8 cellular contexts compared by ENCODE assay signal in the genomic region with DNA sequence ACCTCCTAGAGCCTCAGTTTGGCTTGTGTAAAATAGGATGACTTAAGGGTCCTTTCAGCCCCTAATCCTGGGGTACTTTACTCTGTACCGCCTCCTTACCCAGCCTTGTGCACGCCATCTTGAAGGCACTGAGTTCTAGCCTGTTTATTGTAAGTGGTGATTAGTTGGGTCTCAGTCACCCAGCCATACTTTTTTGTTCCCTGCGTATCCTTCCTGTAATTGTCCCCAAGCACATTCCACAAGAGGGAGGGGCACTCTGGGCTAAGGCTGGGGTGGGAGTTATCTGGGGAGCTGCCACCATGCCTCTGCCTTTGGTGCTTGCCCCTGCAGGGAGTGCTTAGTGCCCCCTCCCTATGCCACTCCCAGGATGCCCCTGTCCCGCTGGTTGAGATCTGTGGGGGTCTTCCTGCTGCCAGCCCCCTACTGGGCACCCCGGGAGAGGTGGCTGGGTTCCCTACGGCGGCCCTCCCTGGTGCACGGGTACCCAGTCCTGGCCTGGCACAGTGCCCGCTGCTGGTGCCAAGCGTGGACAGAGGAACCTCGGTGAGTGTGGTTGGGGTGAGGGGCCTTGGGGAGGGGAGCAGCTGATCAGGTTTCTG. TPM values are rescaled to one million over a fixed set of nuclear protein-coding genes. Genes with fewer than 3 reads are reported as not detected.
DNase-seq lines count a peak whose midpoint lies in the region; ATAC-seq, FAIRE-seq and TF ChIP-seq lines count a peak whose summit lies in the region.

No MANE protein-coding gene starts in this region.

- H3K27me3 ChIP-seq in CD4-positive, CD25-positive, alpha-beta regulatory T cell (ENCODE audit: control insufficient read depth, insufficient read depth, low read length) = no peaks in the 10 kb centered on the region
- no peaks in the 10 kb centered on the region for H3K27me3 ChIP-seq in IMR-90 (ENCODE audit: control insufficient read depth, insufficient read depth, low read length)
- H3K27me3 ChIP-seq in GM12878 (replicated peaks in 1 of 2; ENCODE audit: control insufficient read depth in 2 of 2, insufficient read depth in 2 of 2, low read length in 1 of 2) = no peaks in the 10 kb centered on the region
- no peaks in the 10 kb centered on the region for H3K27me3 ChIP-seq in suprapubic skin

- peak overlapping the region; percentile 99 for H2AK9ac ChIP-seq in IMR-90 (replicated peaks; ENCODE audit: low read depth, low read length, poor library complexity)

- H3K4me1 Mint-ChIP-seq in CD4-positive, CD25-positive, alpha-beta regulatory T cell = peaks cover 0 to 47% (median 14%) of the 10 kb centered on the region in 4 donors

- peak overlapping the region; percentile 5; the same call in 1 of the 2 replicates for H4K5ac ChIP-seq in IMR-90 (ENCODE audit: low read depth, low read length)

- CTCF ChIA-PET in IMR-90 (lab: Yijun Ruan, JAX) (no interaction called here), GM12878 (lab: Yijun Ruan, JAX) (interaction anchor here (1.8 to 4.5 kb wide), 2 partner anchors 13 to 58 kb away, joined by 11 to 30 read pairs; no protein-coding TSS in a partner anchor)

- peak overlapping the region; percentile 95 for H2AFZ ChIP-seq in IMR-90 (replicated peaks; ENCODE audit: low read length, poor library complexity)
- peak overlapping the region; percentile 57 for H2AFZ ChIP-seq in GM12878 (ENCODE audit: control insufficient read depth, low read depth, low read length)

- WGBS in IMR-90 (ENCODE audit: extremely low coverage in 2 of 2, insufficient read length in 1 of 2), 2 experiments = no CpG with 5 or more reads among the region's 11 CpGs
- 2% methylated on average over 11 of the region's 11 CpGs for WGBS in GM12878 (ENCODE audit: insufficient coverage, insufficient replicate concordance, low lambda C conversion rate, missing lambda C conversion rate)
- 11% methylated on average over 11 of the region's 11 CpGs for WGBS in suprapubic skin

- peaks cover 15 to 41% of the 10 kb centered on the region in 2 experiments for H3K79me1 ChIP-seq in IMR-90 (ENCODE audit: low read depth in 1 of 2, low read length in 2 of 2)

- FAIRE-seq in GM12878 (lab: Jason Lieb, UNC) = no peak

- H2BK20ac ChIP-seq in IMR-90 (ENCODE audit: low read depth, low read length) = no peak overlapping the region

- H2AK5ac ChIP-seq in IMR-90 (ENCODE audit: low read depth, low read length) = peak overlapping the region; percentile 83

- BruUV-seq in IMR-90 (replicated peaks; lab: Mats Ljungman, UMichigan) (no TSS peak), GM12878 (replicated peaks; lab: Mats Ljungman, UMichigan) (no TSS peak)

- no peaks in the 10 kb centered on the region for H4K20me1 ChIP-seq in IMR-90 (ENCODE audit: insufficient read depth, low read length)
- no peaks in the 10 kb centered on the region for H4K20me1 ChIP-seq in GM12878 (ENCODE audit: control insufficient read depth, insufficient read depth)

- no peak for TF ChIP-seq CTCF in IMR-90 (conservative IDR thresholded peaks at IDR 0.05; ENCODE audit: low read depth, low read length)
- peak in 1 of 3 experiments; percentile 7; a peak in 1 of 6 replicates for TF ChIP-seq CTCF in GM12878 (IDR thresholded peaks at IDR 0.05 in 2 of 3, conservative IDR thresholded peaks at IDR 0.05 in 1 of 3; ENCODE audit: control insufficient read depth in 2 of 3, extremely low read depth in 1 of 3, insufficient read depth in 1 of 3, low read depth in 3 of 3, low read length in 3 of 3)
- no peak for TF ChIP-seq CTCF in suprapubic skin (IDR thresholded peaks at IDR 0.05)

- in situ Hi-C loops in IMR-90 (cut with MboI; ENCODE audit: low sequenced_read_pairs) = no loop called here
- in situ Hi-C loops in GM12878 (cut with MboI) = no loop called here

- peaks cover 7% of the 10 kb centered on the region; the same call in 1 of the 2 replicates for H3K9me1 ChIP-seq in IMR-90 (ENCODE audit: insufficient read depth, low read length)

- TF ChIP-seq RAD21 in IMR-90 (IDR thresholded peaks at IDR 0.05; ENCODE audit: low read length) (no peak), GM12878 (IDR thresholded peaks at IDR 0.05; ENCODE audit: insufficient read depth, low read depth, low read length) (no peak)

- H3K14ac ChIP-seq in IMR-90 (replicated peaks; ENCODE audit: low read depth, low read length) = peak overlapping the region; percentile 86

- H3K4me2 ChIP-seq in IMR-90 (ENCODE audit: low read depth, low read length) = peak overlapping the region; percentile 96
- H3K4me2 ChIP-seq in GM12878 (ENCODE audit: control insufficient read depth, insufficient read depth) = peak overlapping the region; percentile 94

- RAD21 ChIA-PET in GM12878 (lab: Charles Lee; ENCODE audit: unreplicated experiment) = interaction anchor here (2.5 kb wide), 1 partner anchor 36 kb away, joined by 12 read pairs; the partner anchor contains the start of gene CLK2

- peaks cover 13% of the 10 kb centered on the region for H3K36me3 ChIP-seq in CD4-positive, CD25-positive, alpha-beta regulatory T cell (ENCODE audit: control insufficient read depth, insufficient read depth, low read length)
- H3K36me3 ChIP-seq in IMR-90 (ENCODE audit: control insufficient read depth, insufficient read depth, low read length) = peaks cover 11% of the 10 kb centered on the region
- peaks cover 0 to 27% of the 10 kb centered on the region in 2 experiments for H3K36me3 ChIP-seq in GM12878 (ENCODE audit: control insufficient read depth in 2 of 2, insufficient read depth in 2 of 2, low read length in 1 of 2)
- H3K36me3 ChIP-seq in suprapubic skin = no peaks in the 10 kb centered on the region

- H3K4me3 ChIP-seq in CD4-positive, CD25-positive, alpha-beta regulatory T cell (ENCODE audit: low read depth, low read length) = peak overlapping the region; percentile 90
- H3K4me3 ChIP-seq in IMR-90 (ENCODE audit: insufficient read depth, low read depth, low read length) (peak overlapping the region; percentile 62), GM12878 (peak overlapping the region; percentile 96), suprapubic skin (peak overlapping the region; percentile 87)

- peak overlapping the region; percentile 78 for H4K91ac ChIP-seq in IMR-90 (ENCODE audit: insufficient read depth, low read depth, low read length)

- SMC1A ChIA-PET in GM12878 (lab: Charles Lee; ENCODE audit: uncharacterized antibody, unreplicated experiment) = no interaction called here

- peaks cover 21% of the 10 kb centered on the region for H3K4me1 ChIP-seq in CD4-positive, CD25-positive, alpha-beta regulatory T cell (ENCODE audit: control insufficient read depth, insufficient read depth, low read length, poor library complexity, severe bottlenecking)
- H3K4me1 ChIP-seq in IMR-90 (ENCODE audit: control insufficient read depth, insufficient read depth, low read length) (peaks cover 4% of the 10 kb centered on the region), GM12878 (ENCODE audit: control insufficient read depth, insufficient read depth, low read length) (peaks cover 14% of the 10 kb centered on the region), suprapubic skin (peaks cover 19% of the 10 kb centered on the region)

- POLR2A ChIA-PET in IMR-90 (lab: Charles Lee; ENCODE audit: unreplicated experiment) = no interaction called here
- POLR2A ChIA-PET in GM12878 (lab: Charles Lee) = interaction anchor here (0.6 to 1.0 kb wide), 2 partner anchors 18 to 59 kb away, joined by 3 read pairs; no protein-coding TSS in a partner anchor

- TF ChIP-seq EP300 in GM12878 (IDR thresholded peaks at IDR 0.05; ENCODE audit: borderline replicate concordance in 1 of 2, control insufficient read depth in 1 of 2, low read depth in 2 of 2, low read length in 2 of 2) (no peak), suprapubic skin (IDR thresholded peaks at IDR 0.05) (no peak)

- peak overlapping the region; percentile 79 for H3K4ac ChIP-seq in IMR-90 (ENCODE audit: low read depth, low read length)

- H4K8ac ChIP-seq in IMR-90 (ENCODE audit: low read depth in 2 of 2, low read length in 2 of 2) = peak overlapping the region; percentile 70 to 89

- H2BK120ac ChIP-seq in IMR-90 (ENCODE audit: low read depth, low read length) = peak overlapping the region; percentile 8; the same call in 1 of the 2 replicates

- no peaks in the 10 kb centered on the region for H3K27me3 Mint-ChIP-seq in CD4-positive, CD25-positive, alpha-beta regulatory T cell

- H3K9me3 Mint-ChIP-seq in CD4-positive, CD25-positive, alpha-beta regulatory T cell = no peaks in the 10 kb centered on the region

- peak overlapping the region; percentile 92 to 99 (median 95) for H3K27ac Mint-ChIP-seq in CD4-positive, CD25-positive, alpha-beta regulatory T cell

- H3K56ac ChIP-seq in IMR-90 (ENCODE audit: extremely low read depth, insufficient read depth, low read length) = peak overlapping the region; percentile 75

- peaks cover 16% of the 10 kb centered on the region for H3K36me3 Mint-ChIP-seq in CD4-positive, CD25-positive, alpha-beta regulatory T cell

- peak overlapping the region; percentile 77; the same call in 1 of the 2 replicates for H3K23ac ChIP-seq in IMR-90 (ENCODE audit: low read depth, low read length)

- TF ChIP-seq POLR2A in IMR-90 (IDR thresholded peaks at IDR 0.05; ENCODE audit: low read depth, low read length) = no peak
- TF ChIP-seq POLR2A in GM12878 (IDR thresholded peaks at IDR 0.05; ENCODE audit: low read depth, low read length) = peak; percentile 60; the same call in 1 of the 2 replicates
- no peak for TF ChIP-seq POLR2A in suprapubic skin (IDR thresholded peaks at IDR 0.05)

- H3K9me3 ChIP-seq in CD4-positive, CD25-positive, alpha-beta regulatory T cell (ENCODE audit: control insufficient read depth in 2 of 2, low read length in 2 of 2) = no peaks in the 10 kb centered on the region
- H3K9me3 ChIP-seq in IMR-90 (ENCODE audit: control insufficient read depth, insufficient read depth, low read length) = no peaks in the 10 kb centered on the region
- no peaks in the 10 kb centered on the region for H3K9me3 ChIP-seq in GM12878 (replicated peaks; ENCODE audit: control insufficient read depth, insufficient read depth, low read length)
- no peaks in the 10 kb centered on the region for H3K9me3 ChIP-seq in suprapubic skin

- intact Hi-C loops in IMR-90 (cut with micrococcal nuclease) = loop anchor here (5.0 kb wide), 1 partner anchor 47 kb away; the partner anchor contains the start of gene SCAMP3
- intact Hi-C loops in GM12878 (cut with micrococcal nuclease; ENCODE audit: unreplicated experiment) = loop anchor here (2.0 kb wide), 1 partner anchor 37 kb away; the partner anchor contains the start of gene CLK2

- no peak overlapping the region; the same call in 2 of the 3 replicates for H2BK15ac ChIP-seq in IMR-90 (ENCODE audit: low read depth, low read length)

- no peak for ATAC-seq in CD4-positive, CD25-positive, alpha-beta regulatory T cell (ENCODE audit: low read depth in 2 of 2)
- ATAC-seq in IMR-90 (ENCODE audit: low read depth) (no peak), GM12878 (peak; percentile 12), GM18868 (IDR thresholded peaks at IDR 0.05; ENCODE audit: unreplicated experiment) (no peak)

- H3K18ac ChIP-seq in IMR-90 (ENCODE audit: low read depth, low read length) = no peak overlapping the region

- dilution Hi-C loops in IMR-90 (cut with HindIII; ENCODE audit: low sequenced_read_pairs, unreplicated experiment) = no loop called here

- H3K4me3 Mint-ChIP-seq in CD4-positive, CD25-positive, alpha-beta regulatory T cell = peak overlapping the region; percentile 91 to 99 (median 94)

- DNase-seq in CD4-positive, CD25-positive, alpha-beta regulatory T cell = no peak
- DNase-seq in IMR-90 (no peak), GM12878 (ENCODE audit: low read depth, low spot score) (no peak), left kidney (ENCODE audit: low read depth, low spot score) (peak; percentile 57), suprapubic skin (ENCODE audit: low spot score in 2 of 2) (no peak)
- no peak for DNase-seq in activated CD4-positive, CD25-positive, alpha-beta regulatory T cell treated with anti-CD3 and anti-CD28 coated beads, Interleukin-2, amount 50 U/mL, for 72 hours
- no peak for DNase-seq in activated CD4-positive, alpha-beta T cell treated with anti-CD3 and anti-CD28 coated beads, Interleukin-2, amount 50 U/mL, for 1 hour

- H3K79me2 ChIP-seq in GM12878 (ENCODE audit: control insufficient read depth, insufficient read depth, low read length) = peaks cover 46% of the 10 kb centered on the region

- peak overlapping the region; percentile 88 for H3K9ac ChIP-seq in IMR-90 (ENCODE audit: low read depth, low read length)
- H3K9ac ChIP-seq in GM12878 (ENCODE audit: control insufficient read depth, insufficient read depth, low read length) = peak overlapping the region; percentile 100

- H2BK5ac ChIP-seq in IMR-90 (ENCODE audit: low read depth, low read length, poor library complexity, severe bottlenecking) = peak overlapping the region; percentile 67

- H3K27ac ChIP-seq in CD4-positive, CD25-positive, alpha-beta regulatory T cell (ENCODE audit: insufficient read depth, low read length, poor library complexity, severe bottlenecking) = peak overlapping the region; percentile 97
- H3K27ac ChIP-seq in IMR-90 (ENCODE audit: insufficient read depth, low read length) (peak overlapping the region; percentile 72), GM12878 (ENCODE audit: control insufficient read depth, insufficient read depth) (peak overlapping the region; percentile 99), suprapubic skin (peak overlapping the region; percentile 88)

RNA-seq across cellular contexts. Expression of gene FDPS, which starts 0.9 kb away (rescaled TPM):
- total RNA-seq in CD4-positive, CD25-positive, alpha-beta regulatory T cell = 67.9 TPM
- polyA plus RNA-seq in CD4-positive, CD25-positive, alpha-beta regulatory T cell = 100 to 1,000 TPM; 114 to 159 (median 123) TPM
- total RNA-seq in IMR-90 (2012; rRNA removed) = 176 and 191 TPM in 2 replicates
- 183 and 186 TPM in 2 replicates for polyA plus RNA-seq in IMR-90 (2012; rRNA removed)
- polyA plus RNA-seq in IMR-90 (2012; cell fraction: cytosol; rRNA removed) = 89.2 and 302 TPM in 2 replicates
- polyA plus RNA-seq in IMR-90 (2012; cell fraction: nucleus; rRNA removed; ENCODE audit: low replicate concordance) = 127 and 231 TPM in 2 replicates
- total RNA-seq in GM12878 (2013; cell fraction: nucleolus; rRNA removed) = 189 TPM in 2 replicates
- 432 and 495 TPM in 2 replicates for total RNA-seq in GM12878 (2014; rRNA removed)
- total RNA-seq in GM12878 (2014; rRNA removed; fragmentation: Illumina TruSeq; extraction: Trizol) = 446 and 482 TPM in 2 replicates
- total RNA-seq in GM12878 (2021) = 507 and 547 TPM in 2 replicates
- polyA plus RNA-seq in GM12878 (2011; ENCODE audit: low read depth) = 263 TPM
- polyA plus RNA-seq in GM12878 (2011; rRNA removed) = 608 and 753 TPM in 2 replicates
- 639 and 664 TPM in 2 replicates for polyA plus RNA-seq in GM12878 (2011; cell fraction: cytosol; rRNA removed)
- polyA plus RNA-seq in GM12878 (2011; cell fraction: nucleus; rRNA removed) = 648 and 692 TPM in 2 replicates
- 409 and 448 TPM in 2 replicates for polyA plus RNA-seq in GM12878 (2012)
- polyA plus RNA-seq in GM12878 (2014; fragmentation: Illumina TruSeq; extraction: Trizol) = 467 and 549 TPM in 2 replicates
- 1,000 to 10,000 TPM; 1,058 to 1,156 TPM for polyA plus RNA-seq in GM12878 (2014; fragmentation: Nextera tagmentation; extraction: Ambion mirVana)
- polyA plus RNA-seq in GM12878 (2014; rRNA removed) = 532 and 553 TPM in 2 replicates
- polyA plus RNA-seq in GM12878 (2016; fragmentation: Nextera tagmentation; extraction: Ambion mirVana) = 100 to 1,000 TPM; 405 to 437 TPM
- 290 and 378 TPM in 2 replicates for polyA minus RNA-seq in GM12878 (2011; rRNA and poly(A)+ RNA removed)
- polyA minus RNA-seq in GM12878 (2011; cell fraction: cytosol; rRNA and poly(A)+ RNA removed) = 141 and 143 TPM in 2 replicates
- polyA minus RNA-seq in GM12878 (2011; cell fraction: nucleus; rRNA and poly(A)+ RNA removed) = 112 and 142 TPM in 2 replicates
- total RNA-seq in suprapubic skin = 100 to 1,000 TPM; 110 to 194 (median 147) TPM

RNA-seq across cellular contexts. Expression of gene PKLR, which starts 8.3 kb away (rescaled TPM):
- not detected for total RNA-seq in CD4-positive, CD25-positive, alpha-beta regulatory T cell
- polyA plus RNA-seq in CD4-positive, CD25-positive, alpha-beta regulatory T cell = not detected
- not detected in 2 replicates for total RNA-seq in IMR-90 (2012; rRNA removed)
- polyA plus RNA-seq in IMR-90 (2012; rRNA removed) = 0.03 TPM in 1 of 2 replicates, not detected in the other
- polyA plus RNA-seq in IMR-90 (2012; cell fraction: cytosol; rRNA removed) = not detected in 2 replicates
- 0.03 and 0.05 TPM in 2 replicates for polyA plus RNA-seq in IMR-90 (2012; cell fraction: nucleus; rRNA removed; ENCODE audit: low replicate concordance)
- total RNA-seq in GM12878 (2013; cell fraction: nucleolus; rRNA removed) = not detected in 2 replicates
- total RNA-seq in GM12878 (2014; rRNA removed) = not detected in 2 replicates
- not detected in 2 replicates for total RNA-seq in GM12878 (2014; rRNA removed; fragmentation: Illumina TruSeq; extraction: Trizol)
- 0.08 and 0.13 TPM in 2 replicates for total RNA-seq in GM12878 (2021)
- polyA plus RNA-seq in GM12878 (2011; ENCODE audit: low read depth) = not detected
- not detected in 2 replicates for polyA plus RNA-seq in GM12878 (2011; rRNA removed)
- polyA plus RNA-seq in GM12878 (2011; cell fraction: cytosol; rRNA removed) = 0.02 TPM in 1 of 2 replicates, not detected in the other
- polyA plus RNA-seq in GM12878 (2011; cell fraction: nucleus; rRNA removed) = 0.04 and 0.13 TPM in 2 replicates
- polyA plus RNA-seq in GM12878 (2012) = 0.03 TPM in 1 of 2 replicates, not detected in the other
- 0.04 and 0.08 TPM in 2 replicates for polyA plus RNA-seq in GM12878 (2014; fragmentation: Illumina TruSeq; extraction: Trizol)
- under 1 TPM in 1 of 2 experiments, not detected in 1; 0.15 TPM for polyA plus RNA-seq in GM12878 (2014; fragmentation: Nextera tagmentation; extraction: Ambion mirVana)
- polyA plus RNA-seq in GM12878 (2014; rRNA removed) = not detected in 2 replicates
- not detected for polyA plus RNA-seq in GM12878 (2016; fragmentation: Nextera tagmentation; extraction: Ambion mirVana)
- not detected in 2 replicates for polyA minus RNA-seq in GM12878 (2011; rRNA and poly(A)+ RNA removed)
- polyA minus RNA-seq in GM12878 (2011; cell fraction: cytosol; rRNA and poly(A)+ RNA removed) = not detected in 2 replicates
- polyA minus RNA-seq in GM12878 (2011; cell fraction: nucleus; rRNA and poly(A)+ RNA removed) = not detected in 2 replicates
- total RNA-seq in suprapubic skin = 1 to 10 TPM in 3 of 4 donors, under 1 TPM in 1; 0.24 to 2.5 (median 2.1) TPM

RNA-seq across cellular contexts. Expression of gene RUSC1, which starts 11.2 kb away (rescaled TPM):
- total RNA-seq in CD4-positive, CD25-positive, alpha-beta regulatory T cell = 12.4 TPM
- polyA plus RNA-seq in CD4-positive, CD25-positive, alpha-beta regulatory T cell = 10 to 100 TPM in 1 of 4 donors, 1 to 10 TPM in 3; 7.1 to 10.0 (median 8.8) TPM
- total RNA-seq in IMR-90 (2012; rRNA removed) = 4.1 and 4.2 TPM in 2 replicates
- polyA plus RNA-seq in IMR-90 (2012; rRNA removed) = 31.4 and 32.7 TPM in 2 replicates
- 20.7 and 29.2 TPM in 2 replicates for polyA plus RNA-seq in IMR-90 (2012; cell fraction: cytosol; rRNA removed)
- 92.9 and 175 TPM in 2 replicates for polyA plus RNA-seq in IMR-90 (2012; cell fraction: nucleus; rRNA removed; ENCODE audit: low replicate concordance)
- 7.6 and 10.6 TPM in 2 replicates for total RNA-seq in GM12878 (2013; cell fraction: nucleolus; rRNA removed)
- 10.6 and 11.1 TPM in 2 replicates for total RNA-seq in GM12878 (2014; rRNA removed)
- 4.7 and 5.1 TPM in 2 replicates for total RNA-seq in GM12878 (2014; rRNA removed; fragmentation: Illumina TruSeq; extraction: Trizol)
- 17.7 and 19.9 TPM in 2 replicates for total RNA-seq in GM12878 (2021)
- polyA plus RNA-seq in GM12878 (2011; ENCODE audit: low read depth) = 7.7 TPM
- polyA plus RNA-seq in GM12878 (2011; rRNA removed) = 9.2 and 13.9 TPM in 2 replicates
- polyA plus RNA-seq in GM12878 (2011; cell fraction: cytosol; rRNA removed) = 16.9 and 27.2 TPM in 2 replicates
- polyA plus RNA-seq in GM12878 (2011; cell fraction: nucleus; rRNA removed) = 52.8 and 62.4 TPM in 2 replicates
- 9.1 and 11.1 TPM in 2 replicates for polyA plus RNA-seq in GM12878 (2012)
- 7.6 and 10.0 TPM in 2 replicates for polyA plus RNA-seq in GM12878 (2014; fragmentation: Illumina TruSeq; extraction: Trizol)
- polyA plus RNA-seq in GM12878 (2014; fragmentation: Nextera tagmentation; extraction: Ambion mirVana) = 1 to 10 TPM; 1.1 to 5.4 TPM
- polyA plus RNA-seq in GM12878 (2014; rRNA removed) = 23.0 and 23.7 TPM in 2 replicates
- 10 to 100 TPM; 13.6 to 18.5 TPM for polyA plus RNA-seq in GM12878 (2016; fragmentation: Nextera tagmentation; extraction: Ambion mirVana)
- polyA minus RNA-seq in GM12878 (2011; rRNA and poly(A)+ RNA removed) = 6.7 and 11.6 TPM in 2 replicates
- 5.8 and 6.3 TPM in 2 replicates for polyA minus RNA-seq in GM12878 (2011; cell fraction: cytosol; rRNA and poly(A)+ RNA removed)
- 10.4 and 19.3 TPM in 2 replicates for polyA minus RNA-seq in GM12878 (2011; cell fraction: nucleus; rRNA and poly(A)+ RNA removed)
- 10 to 100 TPM; 34.2 to 51.5 (median 42.8) TPM for total RNA-seq in suprapubic skin

RNA-seq across cellular contexts. Expression of gene HCN3, which starts 32.3 kb away (rescaled TPM):
- 1.5 TPM for total RNA-seq in CD4-positive, CD25-positive, alpha-beta regulatory T cell
- under 1 TPM in 3 of 4 donors, not detected in 1; 0.07 to 0.15 (median 0.11) TPM for polyA plus RNA-seq in CD4-positive, CD25-positive, alpha-beta regulatory T cell
- total RNA-seq in IMR-90 (2012; rRNA removed) = 0.36 and 0.83 TPM in 2 replicates
- 2.7 and 2.9 TPM in 2 replicates for polyA plus RNA-seq in IMR-90 (2012; rRNA removed)
- polyA plus RNA-seq in IMR-90 (2012; cell fraction: cytosol; rRNA removed) = 0.88 and 1.4 TPM in 2 replicates
- 20.7 and 30.0 TPM in 2 replicates for polyA plus RNA-seq in IMR-90 (2012; cell fraction: nucleus; rRNA removed; ENCODE audit: low replicate concordance)
- 2.0 and 3.4 TPM in 2 replicates for total RNA-seq in GM12878 (2013; cell fraction: nucleolus; rRNA removed)
- 1.6 and 2.5 TPM in 2 replicates for total RNA-seq in GM12878 (2014; rRNA removed)
- 1.2 and 1.7 TPM in 2 replicates for total RNA-seq in GM12878 (2014; rRNA removed; fragmentation: Illumina TruSeq; extraction: Trizol)
- 2.5 and 2.8 TPM in 2 replicates for total RNA-seq in GM12878 (2021)
- 1.1 TPM for polyA plus RNA-seq in GM12878 (2011; ENCODE audit: low read depth)
- 1.6 and 2.5 TPM in 2 replicates for polyA plus RNA-seq in GM12878 (2011; rRNA removed)
- polyA plus RNA-seq in GM12878 (2011; cell fraction: cytosol; rRNA removed) = 2.6 and 3.6 TPM in 2 replicates
- polyA plus RNA-seq in GM12878 (2011; cell fraction: nucleus; rRNA removed) = 26.8 and 30.1 TPM in 2 replicates
- polyA plus RNA-seq in GM12878 (2012) = 1.8 and 1.9 TPM in 2 replicates
- polyA plus RNA-seq in GM12878 (2014; fragmentation: Illumina TruSeq; extraction: Trizol) = 1.9 and 3.1 TPM in 2 replicates
- polyA plus RNA-seq in GM12878 (2014; fragmentation: Nextera tagmentation; extraction: Ambion mirVana) = under 1 TPM; 0.08 to 0.31 TPM
- polyA plus RNA-seq in GM12878 (2014; rRNA removed) = 3.7 and 4.1 TPM in 2 replicates
- 1 to 10 TPM; 1.7 to 1.8 TPM for polyA plus RNA-seq in GM12878 (2016; fragmentation: Nextera tagmentation; extraction: Ambion mirVana)
- polyA minus RNA-seq in GM12878 (2011; rRNA and poly(A)+ RNA removed) = 1.4 and 1.6 TPM in 2 replicates
- 1.7 and 3.6 TPM in 2 replicates for polyA minus RNA-seq in GM12878 (2011; cell fraction: cytosol; rRNA and poly(A)+ RNA removed)
- polyA minus RNA-seq in GM12878 (2011; cell fraction: nucleus; rRNA and poly(A)+ RNA removed) = 2.3 and 5.5 TPM in 2 replicates
- total RNA-seq in suprapubic skin = 10 to 100 TPM in 3 of 4 donors, 1 to 10 TPM in 1; 6.6 to 12.8 (median 10.4) TPM

RNA-seq across cellular contexts. Expression of gene CLK2, which starts 36.2 kb away (rescaled TPM):
- total RNA-seq in CD4-positive, CD25-positive, alpha-beta regulatory T cell = 76.6 TPM
- polyA plus RNA-seq in CD4-positive, CD25-positive, alpha-beta regulatory T cell = 10 to 100 TPM; 11.4 to 17.4 (median 15.5) TPM
- total RNA-seq in IMR-90 (2012; rRNA removed) (19.2 and 19.7 TPM in 2 replicates), GM12878 (2014; rRNA removed) (42.3 and 45.9 TPM in 2 replicates), GM12878 (2014; rRNA removed; fragmentation: Illumina TruSeq; extraction: Trizol) (27.2 and 29.3 TPM in 2 replicates), GM12878 (2021) (62.3 and 63.1 TPM in 2 replicates), suprapubic skin (10 to 100 TPM; 27.6 to 72.3 (median 36.2) TPM)
- polyA plus RNA-seq in IMR-90 (2012; rRNA removed) (53.0 and 61.2 TPM in 2 replicates), GM12878 (2011; rRNA removed) (50.2 and 76.9 TPM in 2 replicates), GM12878 (2014; fragmentation: Illumina TruSeq; extraction: Trizol) (54.9 and 55.6 TPM in 2 replicates), GM12878 (2014; fragmentation: Nextera tagmentation; extraction: Ambion mirVana) (10 to 100 TPM; 11.1 to 17.8 TPM), GM12878 (2014; rRNA removed) (81.9 and 83.7 TPM in 2 replicates), GM12878 (2016; fragmentation: Nextera tagmentation; extraction: Ambion mirVana) (10 to 100 TPM; 23.4 to 27.5 TPM)
- polyA plus RNA-seq in IMR-90 (2012; cell fraction: cytosol; rRNA removed) = 18.2 and 18.6 TPM in 2 replicates
- 460 and 576 TPM in 2 replicates for polyA plus RNA-seq in IMR-90 (2012; cell fraction: nucleus; rRNA removed; ENCODE audit: low replicate concordance)
- 90.4 and 96.0 TPM in 2 replicates for total RNA-seq in GM12878 (2013; cell fraction: nucleolus; rRNA removed)
- polyA plus RNA-seq in GM12878 (2011; ENCODE audit: low read depth) = 25.1 TPM
- polyA plus RNA-seq in GM12878 (2011; cell fraction: cytosol; rRNA removed) = 55.4 and 60.6 TPM in 2 replicates
- polyA plus RNA-seq in GM12878 (2011; cell fraction: nucleus; rRNA removed) = 687 and 698 TPM in 2 replicates
- polyA plus RNA-seq in GM12878 (2012) = 38.5 and 52.1 TPM in 2 replicates
- 64.9 and 65.5 TPM in 2 replicates for polyA minus RNA-seq in GM12878 (2011; rRNA and poly(A)+ RNA removed)
- 14.3 and 18.9 TPM in 2 replicates for polyA minus RNA-seq in GM12878 (2011; cell fraction: cytosol; rRNA and poly(A)+ RNA removed)
- 76.3 and 124 TPM in 2 replicates for polyA minus RNA-seq in GM12878 (2011; cell fraction: nucleus; rRNA and poly(A)+ RNA removed)
